Comparison of ENCODE assay signal across 1 cellular context in genomic region chr14:97634786-97635185, GRCh38.
TF ChIP-seq lines count a peak whose summit lies in the region.

No MANE protein-coding gene starts in this region.

TF ChIP-seq in HepG2, 621 proteins besides CTCF, POLR2A, EP300 and RAD21 (continued from another document):
- TF ChIP-seq ZBTB46 (CRISPR knock-in tag; IDR thresholded peaks at IDR 0.05; ENCODE audit: borderline replicate concordance) (no peak), ETV6 (CRISPR knock-in tag; conservative IDR thresholded peaks at IDR 0.05) (no peak), HNF4A (CRISPR knock-in tag; IDR thresholded peaks at IDR 0.05) (no peak), TOE1 (CRISPR knock-in tag; IDR thresholded peaks at IDR 0.05) (no peak), ZNF619 (CRISPR knock-in tag; IDR thresholded peaks at IDR 0.05) (no peak), ZNF350 (CRISPR knock-in tag; IDR thresholded peaks at IDR 0.05; ENCODE audit: borderline replicate concordance, low read depth) (no peak), ZNF292 (CRISPR knock-in tag; IDR thresholded peaks at IDR 0.05; ENCODE audit: borderline replicate concordance, low read depth) (no peak)
